Comparison of ENCODE assay signal across 20 cellular contexts in genomic region chr2:62740221-62740620, GRCh38.
"Had no signal": no experiment of that assay in that cellular context is flagged by ENCODE, and none has a peak within 500 bp of the region (broad histone marks: within the 10 kb centered on the region; RNA-seq: fewer than 3 reads in every experiment).

No MANE protein-coding gene starts in this region.

- H3K9me3 Mint-ChIP-seq: activated B cell treated with CpG ODN at 0.5 μM for 24 hours; activated CD4-positive, alpha-beta memory T cell treated with anti-CD3 and anti-CD28 coated beads for 36 hours; activated naive CD8-positive, alpha-beta T cell treated with anti-CD3 and anti-CD28 coated beads for 36 hours; endodermal cell; immature natural killer cell; memory B cell; stimulated activated naive CD8-positive, alpha-beta T cell treated with anti-CD3 and anti-CD28 coated beads, Interleukin-15, Interleukin-2, amounts not matched to agents 100 ng/mL and 50 ng/mL, for 24 hours had no signal

- H2AFZ ChIP-seq: neural progenitor cell had no signal

- H3K27me3 Mint-ChIP-seq: activated B cell treated with CpG ODN at 0.5 μM for 24 hours; activated CD4-positive, alpha-beta memory T cell treated with anti-CD3 and anti-CD28 coated beads for 36 hours; activated naive CD8-positive, alpha-beta T cell treated with anti-CD3 and anti-CD28 coated beads for 36 hours; memory B cell; naive thymus-derived CD4-positive, alpha-beta T cell; stimulated activated naive CD8-positive, alpha-beta T cell treated with anti-CD3 and anti-CD28 coated beads, Interleukin-15, Interleukin-2, amounts not matched to agents 100 ng/mL and 50 ng/mL, for 24 hours had no signal

- H3K36me3 ChIP-seq: cardiac muscle cell, neural progenitor cell, prostate gland, suprapubic skin had no signal

- H3K4me3 ChIP-seq: cardiac muscle cell, dorsolateral prefrontal cortex, neural progenitor cell, prostate gland, skin epidermis, suprapubic skin had no signal

- H3K9ac ChIP-seq: neural progenitor cell had no signal

- DNase-seq: activated B cell treated with CpG ODN at 0.5 μM for 24 hours; activated CD4-positive, alpha-beta memory T cell treated with anti-CD3 and anti-CD28 coated beads for 36 hours; activated CD4-positive, alpha-beta T cell treated with anti-CD3 and anti-CD28 coated beads for 4 hours; activated naive CD8-positive, alpha-beta T cell treated with anti-CD3 and anti-CD28 coated beads for 36 hours; amygdala; dorsolateral prefrontal cortex; endodermal cell; immature natural killer cell; naive thymus-derived CD4-positive, alpha-beta T cell; right cardiac atrium; stimulated activated CD4-positive, alpha-beta T cell treated with anti-CD3 and anti-CD28 coated beads, Interleukin-15, amount 100 ng/mL, for 24 hours; stimulated activated CD4-positive, alpha-beta T cell treated with anti-CD3 and anti-CD28 coated beads, Interleukin-2, amount 100 ng/mL, for 48 hours; trophoblast cell had no signal

- H3K4me1 ChIP-seq: prostate gland had no signal

- H3K36me3 Mint-ChIP-seq: activated CD4-positive, alpha-beta memory T cell treated with anti-CD3 and anti-CD28 coated beads for 36 hours; activated naive CD8-positive, alpha-beta T cell treated with anti-CD3 and anti-CD28 coated beads for 36 hours; immature natural killer cell; memory B cell; neural progenitor cell had no signal

- H3K27ac ChIP-seq: cardiac muscle cell, dorsolateral prefrontal cortex, prostate gland, skin epidermis, suprapubic skin had no signal

- H3K27me3 ChIP-seq: cardiac muscle cell, dorsolateral prefrontal cortex, neural progenitor cell, suprapubic skin had no signal

- H3K9me3 ChIP-seq: prostate gland, suprapubic skin had no signal

- H3K4me1 Mint-ChIP-seq: neural progenitor cell had no signal

- ATAC-seq: naive thymus-derived CD4-positive, alpha-beta T cell; right cardiac atrium had no signal

- H3K27ac Mint-ChIP-seq: activated B cell treated with CpG ODN at 0.5 μM for 24 hours; activated CD4-positive, alpha-beta memory T cell treated with anti-CD3 and anti-CD28 coated beads for 36 hours; activated naive CD8-positive, alpha-beta T cell treated with anti-CD3 and anti-CD28 coated beads for 36 hours; endodermal cell; immature natural killer cell; memory B cell; naive thymus-derived CD4-positive, alpha-beta T cell; neural progenitor cell; stimulated activated naive CD8-positive, alpha-beta T cell treated with anti-CD3 and anti-CD28 coated beads, Interleukin-15, Interleukin-2, amounts not matched to agents 100 ng/mL and 50 ng/mL, for 24 hours had no signal

- H3K4me2 ChIP-seq: neural progenitor cell had no signal

- H3K4me3 Mint-ChIP-seq: activated B cell treated with CpG ODN at 0.5 μM for 24 hours; activated CD4-positive, alpha-beta memory T cell treated with anti-CD3 and anti-CD28 coated beads for 36 hours; activated naive CD8-positive, alpha-beta T cell treated with anti-CD3 and anti-CD28 coated beads for 36 hours; endodermal cell; immature natural killer cell; memory B cell; naive thymus-derived CD4-positive, alpha-beta T cell; neural progenitor cell; stimulated activated naive CD8-positive, alpha-beta T cell treated with anti-CD3 and anti-CD28 coated beads, Interleukin-15, Interleukin-2, amounts not matched to agents 100 ng/mL and 50 ng/mL, for 24 hours had no signal
